ENCODE assay signal across 8 cellular contexts in the genomic region with DNA sequence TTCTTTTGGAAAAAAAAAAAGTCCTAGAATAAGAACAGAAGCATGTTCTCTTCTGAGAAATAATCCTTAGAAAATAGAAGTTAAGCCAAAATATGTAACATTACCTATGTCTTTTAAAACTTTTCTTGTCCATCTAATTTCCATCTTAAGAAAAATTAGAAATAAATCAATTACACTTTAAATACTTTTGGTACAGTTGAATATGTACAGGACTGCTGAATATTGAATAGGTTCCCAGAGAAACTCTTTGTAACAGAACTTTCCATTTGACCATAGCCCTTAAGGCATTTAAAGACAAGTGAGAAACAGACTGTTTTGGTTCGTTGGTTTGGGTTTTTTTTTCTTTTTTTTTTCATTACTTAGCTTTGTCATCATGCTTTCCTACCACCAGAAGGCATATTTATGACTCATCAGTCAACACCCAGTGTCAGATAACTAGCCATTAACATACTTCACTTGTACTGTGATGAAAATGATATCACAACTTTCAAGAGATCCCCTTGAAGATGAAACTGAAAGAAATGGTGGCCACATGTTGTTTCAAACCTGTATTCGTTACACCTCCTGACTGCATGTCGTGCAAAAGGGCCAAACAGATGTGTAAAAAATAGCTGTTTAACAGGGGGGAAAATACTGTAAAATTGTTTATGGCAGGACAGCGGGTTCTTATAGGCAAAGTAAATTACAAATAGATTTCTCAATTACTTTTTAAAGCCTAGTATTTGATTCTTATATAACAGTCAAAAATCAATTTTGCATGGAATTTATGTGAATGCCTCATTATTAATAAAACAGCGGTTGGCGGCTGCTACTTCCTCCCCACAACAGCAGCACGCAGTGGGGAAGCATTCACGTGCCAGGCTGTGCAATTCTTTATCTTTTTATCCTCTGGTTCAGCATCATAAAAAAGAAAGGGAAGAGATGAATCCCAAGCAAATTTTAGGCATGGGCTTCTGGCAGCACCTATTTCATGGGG.
A peak's percentile ranks its signal among the peaks of the same experiment; 100 is the strongest.
DNase-seq lines count a peak whose midpoint lies in the region; ATAC-seq and TF ChIP-seq lines count a peak whose summit lies in the region.

No MANE protein-coding gene starts in this region.

- H4K20me1 ChIP-seq in osteoblast (ENCODE audit: insufficient read depth, low read length): no peaks in the 10 kb centered on the region

- H3K4me3 ChIP-seq in osteoblast (ENCODE audit: insufficient read depth, low read length) (no peak overlapping the region), lower leg skin (ENCODE audit: low read depth, poor library complexity, severe bottlenecking) (no peak overlapping the region)

- no peak overlapping the region for H3K27ac ChIP-seq in osteoblast (ENCODE audit: low read depth, low read length)

- 57 to 62% methylated on average over 8 of the region's 8 CpGs for whole genome bisulfite sequencing in lower leg skin, 2 donors

- TF ChIP-seq POLR2A in lower leg skin (IDR thresholded peaks at IDR 0.05): no peak

- peak overlapping the region; percentile 6 for H2AFZ ChIP-seq in osteoblast (ENCODE audit: low read length)

- H3K27me3 Mint-ChIP-seq in activated T-helper 2 cell treated with anti-CD3 and anti-CD28 coated beads, Interferon-gamma antibody, Interleukin-2, Interleukin-4, amounts not matched to agents 10 μg/mL and 5 μg/mL and 100 μg/mL, durations not matched to agents 14 hours and 24 hours and 36 hours (ENCODE audit: low read depth): no peaks in the 10 kb centered on the region

- peak; percentile 4 to 14 for DNase-seq in NCI-H524 (lab: John Stamatoyannopoulos, UW)
- no peak for DNase-seq in NCI-H524 treated with DMSO at 0.1 percent for 48 hours (lab: John Stamatoyannopoulos, UW)
- peak; percentile 31 for DNase-seq in activated T-helper 2 cell treated with anti-CD3 and anti-CD28 coated beads, Interferon-gamma antibody, Interleukin-2, Interleukin-4, amounts not matched to agents 10 μg/mL and 5 μg/mL and 100 μg/mL, durations not matched to agents 14 hours and 24 hours and 36 hours (ENCODE audit: low spot score)
- no peak for DNase-seq in osteoblast (ENCODE audit: insufficient read length, low spot score, missing footprints)
- no peak for DNase-seq in NCI-H2081 (lab: John Stamatoyannopoulos, UW)
- DNase-seq in lower leg skin (ENCODE audit: low spot score in 2 of 2): no peak

- TF ChIP-seq CTCF in osteoblast (IDR thresholded peaks at IDR 0.05; ENCODE audit: extremely low read depth, low read depth, low read length): no peak
- TF ChIP-seq CTCF in lower leg skin (IDR thresholded peaks at IDR 0.05): no peak

- H3K4me3 Mint-ChIP-seq in activated T-helper 2 cell treated with anti-CD3 and anti-CD28 coated beads, Interferon-gamma antibody, Interleukin-2, Interleukin-4, amounts not matched to agents 10 μg/mL and 5 μg/mL and 100 μg/mL, durations not matched to agents 14 hours and 24 hours and 36 hours (ENCODE audit: low read depth): no peak overlapping the region

- H3K9me3 Mint-ChIP-seq in activated T-helper 2 cell treated with anti-CD3 and anti-CD28 coated beads, Interferon-gamma antibody, Interleukin-2, Interleukin-4, amounts not matched to agents 10 μg/mL and 5 μg/mL and 100 μg/mL, durations not matched to agents 14 hours and 24 hours and 36 hours: peaks cover 8% of the 10 kb centered on the region

- no peaks in the 10 kb centered on the region for H3K4me1 ChIP-seq in osteoblast (ENCODE audit: insufficient read depth, low read length)

- H3K27ac Mint-ChIP-seq in activated T-helper 2 cell treated with anti-CD3 and anti-CD28 coated beads, Interferon-gamma antibody, Interleukin-2, Interleukin-4, amounts not matched to agents 10 μg/mL and 5 μg/mL and 100 μg/mL, durations not matched to agents 14 hours and 24 hours and 36 hours: peak overlapping the region; percentile 93

- peaks cover 28% of the 10 kb centered on the region for H3K4me1 Mint-ChIP-seq in activated T-helper 2 cell treated with anti-CD3 and anti-CD28 coated beads, Interferon-gamma antibody, Interleukin-2, Interleukin-4, amounts not matched to agents 10 μg/mL and 5 μg/mL and 100 μg/mL, durations not matched to agents 14 hours and 24 hours and 36 hours (ENCODE audit: low read depth)

- peaks cover 6% of the 10 kb centered on the region for H3K36me3 Mint-ChIP-seq in activated T-helper 2 cell treated with anti-CD3 and anti-CD28 coated beads, Interferon-gamma antibody, Interleukin-2, Interleukin-4, amounts not matched to agents 10 μg/mL and 5 μg/mL and 100 μg/mL, durations not matched to agents 14 hours and 24 hours and 36 hours (ENCODE audit: low read depth)

- ATAC-seq in GM21390 (IDR thresholded peaks at IDR 0.05; ENCODE audit: unreplicated experiment): peak; percentile 98
- peak; percentile 98 for ATAC-seq in HG03521 (IDR thresholded peaks at IDR 0.05; ENCODE audit: unreplicated experiment)

- H3K36me3 ChIP-seq in osteoblast (ENCODE audit: insufficient read depth, low read length): no peaks in the 10 kb centered on the region

- intact Hi-C loops in activated T-helper 2 cell treated with anti-CD3 and anti-CD28 coated beads, Interferon-gamma antibody, Interleukin-2, Interleukin-4, amounts not matched to agents 10 μg/mL and 5 μg/mL and 100 μg/mL, durations not matched to agents 14 hours and 24 hours and 36 hours (cut with micrococcal nuclease): loop anchor here (1.0 to 10.0 kb wide), 4 partner anchors 65 to 333 kb away; a partner anchor contains a TSS
- intact Hi-C loops in lower leg skin (cut with DNase I; ENCODE audit: low total_unique reads): no loop called here

- no peak overlapping the region for H3K4me2 ChIP-seq in osteoblast (ENCODE audit: insufficient read depth, low read length)

- H3K79me2 ChIP-seq in osteoblast (ENCODE audit: insufficient read depth, low read length): no peaks in the 10 kb centered on the region

- no peaks in the 10 kb centered on the region for H3K9me3 ChIP-seq in osteoblast (ENCODE audit: low read depth, low read length)

- H3K27me3 ChIP-seq in osteoblast (ENCODE audit: insufficient read depth, low read length): no peaks in the 10 kb centered on the region

Comparison
In these comparisons a context has a peak if more than half of its experiments do, and no peak if none do; other contexts are left out.
1. DNase-seq: peak in NCI-H524 (2 of 2) and activated T-helper 2 cell treated with anti-CD3 and anti-CD28 coated beads, Interferon-gamma antibody, Interleukin-2, Interleukin-4, amounts not matched to agents 10 μg/mL and 5 μg/mL and 100 μg/mL, durations not matched to agents 14 hours and 24 hours and 36 hours (single experiment); none in NCI-H524 treated with DMSO at 0.1 percent for 48 hours (single experiment), osteoblast (single experiment), NCI-H2081 (0 of 2) and lower leg skin (0 of 2).